Comparison of ENCODE assay signal across 8 cellular contexts in the genomic region with DNA sequence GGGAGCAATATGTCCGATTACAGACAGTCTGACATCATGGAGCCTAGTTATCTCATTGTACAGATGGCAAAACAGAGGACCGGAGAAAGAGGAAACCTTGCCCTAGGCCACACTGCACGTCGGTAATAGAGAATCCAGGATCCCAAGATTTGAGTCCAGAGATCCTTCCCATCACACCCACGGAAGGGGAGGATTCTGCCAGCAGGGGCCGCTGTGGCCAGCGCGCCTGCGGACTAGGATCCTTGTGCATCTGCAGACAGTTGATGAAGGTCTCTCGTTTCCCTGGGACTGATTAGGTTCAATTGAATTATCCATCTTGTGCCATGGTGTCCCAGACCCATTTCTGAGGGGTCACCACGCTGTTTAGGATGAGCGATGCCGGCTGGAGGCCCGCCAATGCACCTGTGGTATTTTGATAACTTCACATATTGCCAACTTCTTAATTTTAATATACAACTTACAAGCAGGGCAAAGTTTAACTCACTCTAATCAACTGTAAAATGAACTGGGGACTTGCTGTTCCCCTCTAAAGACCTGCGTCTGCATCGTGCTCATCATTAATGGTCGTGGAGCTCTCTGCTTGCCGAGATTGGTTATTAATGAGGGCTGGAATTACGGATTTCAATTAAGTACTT.
DNase-seq lines count a peak whose midpoint lies in the region; ATAC-seq, FAIRE-seq and TF ChIP-seq lines count a peak whose summit lies in the region.

No MANE protein-coding gene starts in this region.

- DNase-seq in Caki2 (ENCODE audit: low read depth) (peak; percentile 31), HT-29 (ENCODE audit: low spot score) (peak; percentile 72), amniotic epithelial cell (ENCODE audit: low read depth) (peak; percentile 35), kidney (no peak), natural killer cell (no peak)

- H3K27ac Mint-ChIP-seq in natural killer cell, result no peak overlapping the region

- TF ChIP-seq CTCF in kidney (IDR thresholded peaks at IDR 0.05; ENCODE audit: borderline replicate concordance, extremely low read depth, insufficient read depth) (peak; percentile 67), natural killer cell (IDR thresholded peaks at IDR 0.05) (no peak)

- intact Hi-C loops in kidney (cut with DNase I), result loop anchor here (10.0 kb wide), 1 partner anchor 407 kb away; no protein-coding TSS in a partner anchor
- intact Hi-C loops in natural killer cell (cut with micrococcal nuclease), result loop anchor here (10.0 kb wide), 1 partner anchor 513 kb away; no protein-coding TSS in a partner anchor

- H3K36me3 ChIP-seq in kidney (ENCODE audit: control insufficient read depth in 1 of 2, insufficient read depth in 2 of 2, low read length in 2 of 2), result no peaks in the 10 kb centered on the region

- peaks cover 9 to 15% of the 10 kb centered on the region in 2 donors for H3K4me1 ChIP-seq in kidney (ENCODE audit: control insufficient read depth in 1 of 2, insufficient read depth in 1 of 2, low read depth in 1 of 2, low read length in 2 of 2)

- no peaks in the 10 kb centered on the region for H3K4me1 Mint-ChIP-seq in natural killer cell

- H3K36me3 Mint-ChIP-seq in natural killer cell, result no peaks in the 10 kb centered on the region

- peaks cover 11 to 33% of the 10 kb centered on the region in 2 donors for H3K27me3 Mint-ChIP-seq in natural killer cell (ENCODE audit: low read depth in 2 of 2)

- ATAC-seq in natural killer cell, result no peak
- no peak for ATAC-seq in HG03175 (IDR thresholded peaks at IDR 0.05; ENCODE audit: unreplicated experiment)
- no peak for ATAC-seq in HG03342 (IDR thresholded peaks at IDR 0.05; ENCODE audit: unreplicated experiment)
- ATAC-seq in GM18498 (IDR thresholded peaks at IDR 0.05; ENCODE audit: unreplicated experiment), result no peak

- no peak for FAIRE-seq in kidney (lab: Jason Lieb, UNC)

- in situ Hi-C loops in Caki2 (cut with HindIII; ENCODE audit: low pct_unique_long_range_greater_than_20kb, low sequenced_read_pairs), result no loop called here

- no peak overlapping the region for H3K4me3 ChIP-seq in kidney (ENCODE audit: low read length in 2 of 2)

- H3K4me3 Mint-ChIP-seq in natural killer cell, result no peak overlapping the region

- H3K9me3 ChIP-seq in kidney (ENCODE audit: control insufficient read depth in 1 of 2, low read length in 2 of 2), result no peaks in the 10 kb centered on the region

- no peaks in the 10 kb centered on the region for H3K9me3 Mint-ChIP-seq in natural killer cell

- H3K9ac ChIP-seq in kidney (ENCODE audit: low read length in 2 of 2), result no peak overlapping the region

- no peak overlapping the region for H3K27ac ChIP-seq in kidney (ENCODE audit: low read depth in 2 of 2, low read length in 2 of 2)

Comparison
In these comparisons a context has a peak if more than half of its experiments do, and no peak if none do; other contexts are left out.
1. DNase-seq: peak in Caki2 (single experiment), HT-29 (single experiment) and amniotic epithelial cell (single experiment); none in kidney (single experiment) and natural killer cell (single experiment).